In the genomic region with DNA sequence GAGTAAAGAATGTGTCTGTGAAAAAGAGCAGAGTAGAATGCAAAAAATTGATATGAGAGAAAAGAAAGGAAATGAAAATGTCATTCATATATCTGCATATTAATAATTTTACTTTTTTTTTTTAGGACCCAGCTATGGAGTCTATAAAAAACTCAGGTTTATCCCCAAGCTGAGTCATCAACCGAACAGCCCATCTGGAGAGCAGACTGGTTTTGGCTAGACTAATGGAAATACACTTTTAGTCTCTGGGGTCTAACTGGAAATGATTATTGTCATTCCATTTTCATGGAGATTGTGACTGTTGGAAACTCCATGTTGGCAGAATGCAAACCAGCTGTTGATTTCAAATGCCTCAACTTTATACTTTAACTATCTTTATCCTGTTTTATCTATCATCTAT, we compare ENCODE assay signal across 1 cellular context.
A peak's percentile ranks its signal among the peaks of the same experiment; 100 is the strongest.
TF ChIP-seq lines count a peak whose summit lies in the region.

No MANE protein-coding gene starts in this region.

TF ChIP-seq in K562, 482 proteins besides CTCF, POLR2A, EP300 and RAD21 (continued from another document):
- TF ChIP-seq THAP7 (CRISPR knock-in tag; IDR thresholded peaks at IDR 0.05) (no peak), FOSL1 (tag; conservative IDR thresholded peaks at IDR 0.05) (peak; percentile 36; the same call in 1 of the 2 replicates), BMI1 (IDR thresholded peaks at IDR 0.05; ENCODE audit: low read length) (no peak), CAMTA2 (CRISPR knock-in tag; conservative IDR thresholded peaks at IDR 0.05) (no peak), DNMT1 (IDR thresholded peaks at IDR 0.05) (no peak), NFE2 (IDR thresholded peaks at IDR 0.05; ENCODE audit: low read depth) (peak; percentile 55; the same call in 1 of the 2 replicates), JUND (IDR thresholded peaks at IDR 0.05; ENCODE audit: borderline replicate concordance, low read depth, low read length) (peak; percentile 58; the same call in 1 of the 2 replicates), JUND (tag; IDR thresholded peaks at IDR 0.05; ENCODE audit: borderline replicate concordance, low read depth, low read length) (no peak; the same call in 2 of the 3 replicates), RFX1 (IDR thresholded peaks at IDR 0.05) (no peak), MNT (conservative IDR thresholded peaks at IDR 0.05) (no peak), CEBPB (tag; IDR thresholded peaks at IDR 0.05) (no peak), ATF3 (IDR thresholded peaks at IDR 0.05) (peak; percentile 49; the same call in 1 of the 2 replicates), ATF3 (CRISPR knock-in tag; conservative IDR thresholded peaks at IDR 0.05) (no peak), ELF2 (CRISPR knock-in tag; IDR thresholded peaks at IDR 0.05) (no peak), ZNF174 (CRISPR knock-in tag; IDR thresholded peaks at IDR 0.05) (no peak), SMAD1 (IDR thresholded peaks at IDR 0.05; ENCODE audit: low read depth, low read length, partially characterized antibody) (no peak), POU5F1 (IDR thresholded peaks at IDR 0.05; ENCODE audit: borderline replicate concordance, low read depth, low read length, partially characterized antibody) (no peak), EP400 (IDR thresholded peaks at IDR 0.05) (no peak), FOS (IDR thresholded peaks at IDR 0.05; ENCODE audit: extremely low read depth, insufficient read length) (no peak), ZNF445 (CRISPR knock-in tag; IDR thresholded peaks at IDR 0.05; ENCODE audit: low read depth) (no peak), CREB5 (CRISPR knock-in tag; IDR thresholded peaks at IDR 0.05) (no peak), ZNF140 (CRISPR knock-in tag; IDR thresholded peaks at IDR 0.05) (no peak), ZNF583 (CRISPR knock-in tag; IDR thresholded peaks at IDR 0.05) (no peak), NR2C2 (CRISPR knock-in tag; IDR thresholded peaks at IDR 0.05) (no peak), NR2C2 (tag; IDR thresholded peaks at IDR 0.05) (no peak), ZBTB40 (IDR thresholded peaks at IDR 0.05) (no peak), ZBTB40 (CRISPR knock-in tag; IDR thresholded peaks at IDR 0.05) (no peak), RBBP5 (IDR thresholded peaks at IDR 0.05; ENCODE audit: borderline replicate concordance, insufficient read depth, low read length, poor library complexity, severe bottlenecking) (no peak)
- TF ChIP-seq, protein P1, sequence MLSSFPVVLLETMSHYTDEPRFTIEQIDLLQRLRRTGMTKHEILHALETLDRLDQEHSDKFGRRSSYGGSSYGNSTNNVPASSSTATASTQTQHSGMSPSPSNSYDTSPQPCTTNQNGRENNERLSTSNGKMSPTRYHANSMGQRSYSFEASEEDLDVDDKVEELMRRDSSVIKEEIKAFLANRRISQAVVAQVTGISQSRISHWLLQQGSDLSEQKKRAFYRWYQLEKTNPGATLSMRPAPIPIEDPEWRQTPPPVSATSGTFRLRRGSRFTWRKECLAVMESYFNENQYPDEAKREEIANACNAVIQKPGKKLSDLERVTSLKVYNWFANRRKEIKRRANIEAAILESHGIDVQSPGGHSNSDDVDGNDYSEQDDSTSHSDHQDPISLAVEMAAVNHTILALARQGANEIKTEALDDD (IDR thresholded peaks at IDR 0.05) = 0 out of 2 replicates have a peak, but pooled peaks have one; percentile 17
